Comparison of ENCODE assay signal across 15 cellular contexts in genomic region chr2:232897971-232898408, GRCh38.
DNase-seq lines count a peak whose midpoint lies in the region; ATAC-seq lines count a peak whose summit lies in the region.
"Had no signal": no experiment of that assay in that cellular context is flagged by ENCODE, and none has a peak within 500 bp of the region (broad histone marks: within the 10 kb centered on the region; RNA-seq: fewer than 3 reads in every experiment).

No MANE protein-coding gene starts in this region.

- no peak overlapping the region for H3K4me3 Mint-ChIP-seq in stimulated activated effector memory CD8-positive, alpha-beta T cell treated with anti-CD3 and anti-CD28 coated beads, Interleukin-12 subunit alpha, Interleukin-12 subunit beta, amount 100 ng/mL, for 72 hours
- H3K4me3 Mint-ChIP-seq: CD4-positive, alpha-beta T cell; naive B cell had no signal

- H3K36me3 Mint-ChIP-seq in stimulated activated effector memory CD8-positive, alpha-beta T cell treated with anti-CD3 and anti-CD28 coated beads, Interleukin-12 subunit alpha, Interleukin-12 subunit beta, amount 100 ng/mL, for 72 hours, result no peaks in the 10 kb centered on the region
- H3K36me3 Mint-ChIP-seq: naive B cell had no signal

- peak; percentile 37 for DNase-seq in activated naive CD4-positive, alpha-beta T cell treated with Interleukin-2 at 50 U/mL for 16 hours
- no peak for DNase-seq in activated naive CD4-positive, alpha-beta T cell (lab: John Stamatoyannopoulos, UW)
- DNase-seq in activated T-cell treated with anti-CD3 and anti-CD28 coated beads, Interleukin-2, amount 50 U/mL, for 48 hours, result peak; percentile 78 to 79
- peak; percentile 32 for DNase-seq in stimulated activated CD4-positive, alpha-beta T cell treated with anti-CD3 and anti-CD28 coated beads, Interleukin-12 subunit alpha, Interleukin-12 subunit beta, amount 100 ng/mL, for 4 hours
- DNase-seq in stimulated activated effector memory CD8-positive, alpha-beta T cell treated with anti-CD3 and anti-CD28 coated beads, Interleukin-12 subunit alpha, Interleukin-12 subunit beta, amount 100 ng/mL, for 72 hours (ENCODE audit: low spot score in 2 of 2), result no peak
- DNase-seq in OCI-M1 (lab: John Stamatoyannopoulos, UW) (no peak), activated gamma-delta T cell (lab: John Stamatoyannopoulos, UW) (no peak)
- DNase-seq: CD4-positive, alpha-beta T cell; DMS 273 treated with DMSO at 0.1 percent for 48 hours; left colon; mesendoderm; naive B cell; NCI-H2029; right cardiac atrium; SHP77 treated with DMSO at 0.1 percent for 48 hours had no signal

- peak; percentile 59 for ATAC-seq in stimulated activated effector memory CD8-positive, alpha-beta T cell treated with anti-CD3 and anti-CD28 coated beads, Interleukin-12 subunit alpha, Interleukin-12 subunit beta, amount 100 ng/mL, for 72 hours
- ATAC-seq: left colon, right cardiac atrium had no signal

- H3K27ac Mint-ChIP-seq in stimulated activated effector memory CD8-positive, alpha-beta T cell treated with anti-CD3 and anti-CD28 coated beads, Interleukin-12 subunit alpha, Interleukin-12 subunit beta, amount 100 ng/mL, for 72 hours, result no peak overlapping the region
- H3K27ac Mint-ChIP-seq: CD4-positive, alpha-beta T cell; naive B cell had no signal

- H3K9me3 Mint-ChIP-seq in stimulated activated effector memory CD8-positive, alpha-beta T cell treated with anti-CD3 and anti-CD28 coated beads, Interleukin-12 subunit alpha, Interleukin-12 subunit beta, amount 100 ng/mL, for 72 hours, result no peaks in the 10 kb centered on the region
- H3K9me3 Mint-ChIP-seq: CD4-positive, alpha-beta T cell; naive B cell had no signal

- H3K4me1 Mint-ChIP-seq in stimulated activated effector memory CD8-positive, alpha-beta T cell treated with anti-CD3 and anti-CD28 coated beads, Interleukin-12 subunit alpha, Interleukin-12 subunit beta, amount 100 ng/mL, for 72 hours, result no peaks in the 10 kb centered on the region
- H3K4me1 Mint-ChIP-seq: naive B cell had no signal

Comparison
In these comparisons a context has a peak if more than half of its experiments do, and no peak if none do; other contexts are left out.
1. DNase-seq: peak in activated naive CD4-positive, alpha-beta T cell treated with Interleukin-2 at 50 U/mL for 16 hours (single experiment), activated T-cell treated with anti-CD3 and anti-CD28 coated beads, Interleukin-2, amount 50 U/mL, for 48 hours (2 of 2) and stimulated activated CD4-positive, alpha-beta T cell treated with anti-CD3 and anti-CD28 coated beads, Interleukin-12 subunit alpha, Interleukin-12 subunit beta, amount 100 ng/mL, for 4 hours (single experiment); none in activated naive CD4-positive, alpha-beta T cell (0 of 4), stimulated activated effector memory CD8-positive, alpha-beta T cell treated with anti-CD3 and anti-CD28 coated beads, Interleukin-12 subunit alpha, Interleukin-12 subunit beta, amount 100 ng/mL, for 72 hours (0 of 2), OCI-M1 (single experiment) and activated gamma-delta T cell (single experiment).